In the genomic region with DNA sequence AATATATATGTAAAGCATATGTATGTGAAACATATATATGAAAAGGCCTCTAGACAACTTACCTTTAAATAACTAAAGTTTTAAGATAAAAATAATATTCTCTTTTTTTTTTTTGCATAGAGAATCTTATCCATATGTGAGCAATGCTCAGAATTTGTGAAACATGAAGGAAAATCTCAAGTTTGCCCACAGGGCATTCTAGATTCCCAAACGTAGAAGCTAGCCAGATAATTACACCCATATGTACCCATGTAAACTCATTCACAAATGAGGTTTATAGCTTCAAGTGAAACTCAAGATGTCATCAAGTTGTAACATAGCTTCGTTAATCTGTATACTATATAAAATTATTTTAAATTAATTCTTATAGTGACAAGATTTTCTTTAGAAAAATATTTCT, we compare ENCODE assay signal across 21 cellular contexts.
DNase-seq lines count a peak whose midpoint lies in the region; ATAC-seq and TF ChIP-seq lines count a peak whose summit lies in the region.
"Had no signal": no experiment of that assay in that cellular context is flagged by ENCODE, and none has a peak within 500 bp of the region (broad histone marks: within the 10 kb centered on the region; RNA-seq: fewer than 3 reads in every experiment).

No MANE protein-coding gene starts in this region.

- intact Hi-C loops in activated CD4-positive, alpha-beta memory T cell treated with anti-CD3 and anti-CD28 coated beads for 36 hours (cut with micrococcal nuclease): no loop called here

- no peak for ATAC-seq in activated CD4-positive, CD25-positive, alpha-beta regulatory T cell treated with anti-CD3 and anti-CD28 coated beads, Interleukin-2, amount 50 U/mL, for 24 hours

- no peak for TF ChIP-seq CTCF in AG10803 (conservative IDR thresholded peaks at IDR 0.05; ENCODE audit: low read length)
- no peak for TF ChIP-seq CTCF in HFF-Myc (IDR thresholded peaks at IDR 0.05; ENCODE audit: low read depth, low read length, missing control alignments)
- no peak for TF ChIP-seq CTCF in foreskin fibroblast (IDR thresholded peaks at IDR 0.05; ENCODE audit: low read depth, low read length)

- H3K36me3 Mint-ChIP-seq in activated CD4-positive, alpha-beta memory T cell treated with anti-CD3 and anti-CD28 coated beads for 36 hours: no peaks in the 10 kb centered on the region
- H3K36me3 Mint-ChIP-seq: IgD-negative memory B cell had no signal

- no peak overlapping the region for H3K4me3 Mint-ChIP-seq in activated CD4-positive, alpha-beta memory T cell treated with anti-CD3 and anti-CD28 coated beads for 36 hours
- H3K4me3 Mint-ChIP-seq: IgD-negative memory B cell had no signal

- POLR2A ChIA-PET in activated CD4-positive, alpha-beta memory T cell treated with anti-CD3 and anti-CD28 coated beads for 36 hours (lab: Charles Lee): no interaction called here

- H3K4me1 Mint-ChIP-seq in activated CD4-positive, alpha-beta memory T cell treated with anti-CD3 and anti-CD28 coated beads for 36 hours (ENCODE audit: low read depth): no peaks in the 10 kb centered on the region
- H3K4me1 Mint-ChIP-seq: IgD-negative memory B cell had no signal

- H3K27me3 Mint-ChIP-seq in activated CD4-positive, alpha-beta memory T cell treated with anti-CD3 and anti-CD28 coated beads for 36 hours: peaks cover 1% of the 10 kb centered on the region
- H3K27me3 Mint-ChIP-seq: IgD-negative memory B cell had no signal

- DNase-seq in AG10803 (ENCODE audit: low read depth) (peak; percentile 3), HFF-Myc (ENCODE audit: extremely low read depth, low read depth) (peak; percentile 41), dedifferentiated amniotic fluid mesenchymal stem cell (ENCODE audit: extremely low spot score) (peak; percentile 87), foreskin fibroblast (peak; percentile 45 to 89), activated gamma-delta T cell treated with Interleukin-2 at 50 U/mL for 16 hours (no peak), NCI-H1105 (lab: John Stamatoyannopoulos, UW) (no peak)
- DNase-seq in activated CD4-positive, alpha-beta memory T cell treated with anti-CD3 and anti-CD28 coated beads for 36 hours: no peak
- DNase-seq: BE2C, Calu3, DMS79 treated with DMSO at 0.1 percent for 48 hours, GOT3, MM.1S, NCI-H1417, NCI-H1694, NCI-H2029 treated with DMSO at 0.1 percent for 48 hours, NCI-H2227 treated with DMSO at 0.1 percent for 48 hours, NCI-H526 treated with DMSO at 0.1 percent for 48 hours, SHP77 had no signal

- H3K4me3 ChIP-seq in AG10803 (ENCODE audit: low read length) (no peak overlapping the region), HFF-Myc (replicated peaks; ENCODE audit: low read depth, low read length) (no peak overlapping the region), foreskin fibroblast (ENCODE audit: low read depth in 1 of 2, low read length in 2 of 2) (no peak overlapping the region)
- H3K4me3 ChIP-seq: HAP-1 had no signal

- H3K9me3 Mint-ChIP-seq in activated CD4-positive, alpha-beta memory T cell treated with anti-CD3 and anti-CD28 coated beads for 36 hours: peaks cover 6% of the 10 kb centered on the region
- H3K9me3 Mint-ChIP-seq: IgD-negative memory B cell had no signal

- H3K27ac Mint-ChIP-seq in activated CD4-positive, alpha-beta memory T cell treated with anti-CD3 and anti-CD28 coated beads for 36 hours: no peak overlapping the region
- H3K27ac Mint-ChIP-seq: IgD-negative memory B cell had no signal

- CTCF ChIA-PET in activated CD4-positive, alpha-beta memory T cell treated with anti-CD3 and anti-CD28 coated beads for 36 hours (lab: Charles Lee): no interaction called here

Comparison
In these comparisons a context has a peak if more than half of its experiments do, and no peak if none do; other contexts are left out.
1. DNase-seq: peak in AG10803 (single experiment), HFF-Myc (single experiment), dedifferentiated amniotic fluid mesenchymal stem cell (single experiment) and foreskin fibroblast (2 of 2); none in activated gamma-delta T cell treated with Interleukin-2 at 50 U/mL for 16 hours (single experiment), activated CD4-positive, alpha-beta memory T cell treated with anti-CD3 and anti-CD28 coated beads for 36 hours (single experiment) and NCI-H1105 (single experiment).